Comparison of ENCODE assay signal across 23 cellular contexts in the genomic region with DNA sequence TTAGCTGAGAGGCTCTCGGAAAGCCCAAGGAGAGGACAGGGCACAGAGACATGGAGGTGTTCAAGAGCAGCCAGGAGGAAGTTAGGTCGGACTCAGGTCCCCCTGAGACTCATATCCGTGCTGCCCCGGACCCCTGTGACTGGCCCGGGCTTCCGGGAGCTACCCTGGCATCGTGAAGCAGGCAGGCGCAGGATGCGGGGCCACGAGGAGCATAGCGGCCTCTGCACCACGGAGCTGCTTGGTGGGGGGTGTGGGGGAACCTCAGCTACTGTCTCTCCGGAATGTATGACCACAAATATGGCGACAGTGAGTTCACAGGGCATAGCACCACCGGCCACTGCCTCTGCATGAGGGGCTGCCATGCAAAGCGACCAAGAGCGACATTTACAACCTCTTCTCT.
"Had no signal": no experiment of that assay in that cellular context is flagged by ENCODE, and none has a peak within 500 bp of the region (broad histone marks: within the 10 kb centered on the region; RNA-seq: fewer than 3 reads in every experiment).

No MANE protein-coding gene starts in this region.

- H3K27ac Mint-ChIP-seq: dendritic cell treated with granulocyte-macrophage colony-stimulating factor and Interleukin-4, amounts not matched to agents 40 ng/mL and 50 ng/mL, for 4 days; effector memory CD8-positive, alpha-beta T cell; endodermal cell; mesothelial cell of epicardium; naive B cell had no signal

- H3K36me3 ChIP-seq: esophagus squamous epithelium, gastrocnemius medialis, heart right ventricle, left lung, lower lobe of right lung had no signal

- H3K9me3 Mint-ChIP-seq: dendritic cell treated with granulocyte-macrophage colony-stimulating factor and Interleukin-4, amounts not matched to agents 40 ng/mL and 50 ng/mL, for 4 days; effector memory CD8-positive, alpha-beta T cell; endodermal cell; mesothelial cell of epicardium had no signal

- H3K36me3 Mint-ChIP-seq: mesothelial cell of epicardium, naive B cell had no signal

- ATAC-seq: effector memory CD8-positive, alpha-beta T cell; esophagus mucosa; gastrocnemius medialis; heart right ventricle; left cardiac atrium; left lung; lower lobe of right lung; mucosa of descending colon had no signal

- H3K9me3 ChIP-seq: esophagus squamous epithelium, gastrocnemius medialis, heart right ventricle, left lung, lower lobe of right lung, mucosa of descending colon had no signal

- H3K27ac ChIP-seq: coronary artery, epithelial cell of prostate, esophagus squamous epithelium, gastrocnemius medialis, heart right ventricle, left lung, lower lobe of right lung had no signal

- H3K27me3 ChIP-seq: esophagus squamous epithelium, gastrocnemius medialis, heart right ventricle, left lung had no signal

- H3K4me3 Mint-ChIP-seq: dendritic cell treated with granulocyte-macrophage colony-stimulating factor and Interleukin-4, amounts not matched to agents 40 ng/mL and 50 ng/mL, for 4 days; effector memory CD8-positive, alpha-beta T cell; endodermal cell; mesothelial cell of epicardium; naive B cell had no signal

- H3K4me1 ChIP-seq: gastrocnemius medialis, lower lobe of right lung had no signal

- H3K4me1 Mint-ChIP-seq: endodermal cell, naive B cell had no signal

- H3K4me3 ChIP-seq: coronary artery, esophagus squamous epithelium, gastrocnemius medialis, heart right ventricle, left lung, lower lobe of right lung, mucosa of descending colon had no signal

- DNase-seq: effector CD8-positive, alpha-beta T cell; effector memory CD8-positive, alpha-beta T cell; endodermal cell; erythroblast; esophagus squamous epithelium; foreskin fibroblast; foreskin melanocyte; gastrocnemius medialis; glutamatergic neuron; head of caudate nucleus; heart right ventricle; hippocampal formation; left cardiac atrium; lower lobe of right lung; mesenchymal stem cell; mucosa of descending colon; naive B cell had no signal
